ENCODE assay signal across 10 cellular contexts in genomic region chr6:158835616-158836221, GRCh38. TPM values are rescaled to one million over a fixed set of nuclear protein-coding genes. Genes with fewer than 3 reads are reported as not detected.
DNase-seq lines count a peak whose midpoint lies in the region; ATAC-seq, FAIRE-seq and TF ChIP-seq lines count a peak whose summit lies in the region.
"Had no signal": no experiment of that assay in that cellular context is flagged by ENCODE, and none has a peak within 500 bp of the region (broad histone marks: within the 10 kb centered on the region; RNA-seq: fewer than 3 reads in every experiment).

No MANE protein-coding gene starts in this region.

- no peaks in the 10 kb centered on the region for H3K79me2 ChIP-seq in K562 (ENCODE audit: control insufficient read depth, insufficient read depth, low read length)

- peak; percentile 85 for FAIRE-seq in K562 (lab: Jason Lieb, UNC)

- TF ChIP-seq CTCF in K562 (IDR thresholded peaks at IDR 0.05 in 2 of 3, conservative IDR thresholded peaks at IDR 0.05 in 1 of 3; ENCODE audit: insufficient read depth in 2 of 3, low read depth in 1 of 3, low read length in 3 of 3): no peak
- TF ChIP-seq CTCF in spleen (IDR thresholded peaks at IDR 0.05 in 8 of 11, conservative IDR thresholded peaks at IDR 0.05 in 3 of 11): no peak

- H3K36me3 ChIP-seq in K562 (ENCODE audit: control insufficient read depth, insufficient read depth, low read length) (no peaks in the 10 kb centered on the region), spleen (no peaks in the 10 kb centered on the region)
- H3K36me3 ChIP-seq: vagina had no signal

- H3K9me1 ChIP-seq in K562 (ENCODE audit: control insufficient read depth, insufficient read depth, low read length): no peaks in the 10 kb centered on the region

- H3K27me3 ChIP-seq in K562 (ENCODE audit: control insufficient read depth in 2 of 2, insufficient read depth in 2 of 2, low read length in 2 of 2) (no peaks in the 10 kb centered on the region), spleen (replicated peaks in 1 of 7) (no peaks in the 10 kb centered on the region)
- H3K27me3 ChIP-seq: vagina had no signal

- peak; percentile 99 for ATAC-seq in K562

- whole genome bisulfite sequencing in K562 (ENCODE audit: insufficient coverage, low coverage, missing lambda C conversion rate): 4% methylated on average over 17 of the region's 19 CpGs
- 61 to 72% (median 65%) methylated on average over 17 to 19 of the region's 19 CpGs for WGBS in spleen, 5 donors

- TF ChIP-seq POLR2A in K562 (conservative IDR thresholded peaks at IDR 0.05) (no peak), spleen (IDR thresholded peaks at IDR 0.05) (no peak)

- BruUV-seq in K562 (replicated peaks; lab: Mats Ljungman, UMichigan): no TSS peak

- peak; percentile 57 for TF ChIP-seq EP300 in K562 (IDR thresholded peaks at IDR 0.05; ENCODE audit: low read length)

- H3K4me1 ChIP-seq in K562 (replicated peaks in 1 of 2; ENCODE audit: control insufficient read depth in 2 of 2, insufficient read depth in 2 of 2, low read length in 2 of 2) (peaks cover 30 to 32% of the 10 kb centered on the region in 2 experiments), spleen (peaks cover 0 to 12% (median 0%) of the 10 kb centered on the region in 6 donors)
- H3K4me1 ChIP-seq: vagina had no signal

- H3K9ac ChIP-seq in K562 (ENCODE audit: insufficient read depth in 1 of 2, low read depth in 2 of 2, low read length in 2 of 2): peak overlapping the region; percentile 56 to 80

- peak overlapping the region; percentile 93 for H2AFZ ChIP-seq in K562 (ENCODE audit: low read depth, low read length)

- peak overlapping the region; percentile 94 for H3K4me2 ChIP-seq in K562 (ENCODE audit: insufficient read depth, low read length)

- no peaks in the 10 kb centered on the region for H3K9me3 ChIP-seq in K562 (replicated peaks; ENCODE audit: control insufficient read depth, insufficient read depth, low read depth, low read length)
- H3K9me3 ChIP-seq in spleen: no peaks in the 10 kb centered on the region
- H3K9me3 ChIP-seq: vagina had no signal

- H3K4me3 ChIP-seq in K562 (peak overlapping the region; percentile 15; the same call in 1 of the 2 replicates), spleen (no peak overlapping the region)
- H3K4me3 ChIP-seq: vagina had no signal

- POLR2A ChIA-PET in K562 (lab: Yijun Ruan, JAX) (interaction anchor here (0.6 to 2.3 kb wide), 9 partner anchors 9 to 846 kb away, joined by 3 to 9 read pairs (median 3); no protein-coding TSS in a partner anchor), HEK293T (lab: Yijun Ruan, JAX) (no interaction called here)

- no peaks in the 10 kb centered on the region for H4K20me1 ChIP-seq in K562 (replicated peaks; ENCODE audit: control insufficient read depth, insufficient read depth, low read length)

- in situ Hi-C loops in K562 (cut with MboI): no loop called here

- intact Hi-C loops in K562 (cut with micrococcal nuclease) (no loop called here), spleen (cut with DNase I; ENCODE audit: low total_unique reads) (no loop called here)

- CTCF ChIA-PET in K562 (lab: Yijun Ruan, JAX; ENCODE audit: low intra/inter-chr PET ratio): no interaction called here
- CTCF ChIA-PET in HEK293T (lab: Yijun Ruan, JAX): no interaction called here

- peak overlapping the region; percentile 61 for H3K27ac ChIP-seq in K562 (ENCODE audit: extremely low read depth, low read depth, low read length)
- no peak overlapping the region for H3K27ac ChIP-seq in spleen
- H3K27ac ChIP-seq: vagina had no signal

- peak; percentile 77 for DNase-seq in HuH-7 (ENCODE audit: low spot score)
- peak; percentile 76 to 92 (median 84) for DNase-seq in K562 (ENCODE audit: extremely low read depth in 1 of 4, low spot score in 3 of 4)
- DNase-seq in left kidney (ENCODE audit: low read depth, low spot score): peak; percentile 64
- DNase-seq in spleen: peak; percentile 74
- no peak for DNase-seq in HEK293T (ENCODE audit: extremely low spot score)
- no peak for DNase-seq in NCI-H748 treated with DMSO at 0.1 percent for 48 hours (lab: John Stamatoyannopoulos, UW)
- DNase-seq in NCI-H2171 (lab: John Stamatoyannopoulos, UW): no peak
- no peak for DNase-seq in Ammon's horn (ENCODE audit: low spot score)
- DNase-seq: DND-41 had no signal

- TF ChIP-seq RAD21 in K562 (CRISPR knock-in tag; conservative IDR thresholded peaks at IDR 0.05 in 1 of 2, IDR thresholded peaks at IDR 0.05 in 1 of 2): 0 out of 4 replicates have a peak, but pooled peaks of 1 of the 2 experiments have one; percentile 4

TF ChIP-seq in K562, 482 proteins besides CTCF, POLR2A, EP300 and RAD21 (continues in another document):
- TF ChIP-seq ZBTB17 (CRISPR knock-in tag; IDR thresholded peaks at IDR 0.05) (peak; percentile 94), TARDBP (IDR thresholded peaks at IDR 0.05) (no peak), POLR2AphosphoS5 (IDR thresholded peaks at IDR 0.05; ENCODE audit: control insufficient read depth, insufficient read depth, low read depth, low read length) (0 out of 2 replicates have a peak, but pooled peaks have one; percentile 40), CBFA2T2 (conservative IDR thresholded peaks at IDR 0.05) (0 out of 2 replicates have a peak, but pooled peaks have one; percentile 19), ETS2 (tag; IDR thresholded peaks at IDR 0.05; ENCODE audit: borderline replicate concordance, poor library complexity, severe bottlenecking) (no peak), ZNF717 (CRISPR knock-in tag; IDR thresholded peaks at IDR 0.05) (no peak), ZNF143 (CRISPR knock-in tag; IDR thresholded peaks at IDR 0.05) (no peak), ZNF174 (CRISPR knock-in tag; IDR thresholded peaks at IDR 0.05) (no peak), SOX6 (IDR thresholded peaks at IDR 0.05) (peak; percentile 38; the same call in 1 of the 2 replicates), ZNF263 (CRISPR knock-in tag; IDR thresholded peaks at IDR 0.05; ENCODE audit: borderline replicate concordance) (peak; percentile 18; the same call in 1 of the 2 replicates), CEBPG (CRISPR knock-in tag; IDR thresholded peaks at IDR 0.05) (0 out of 2 replicates have a peak, but pooled peaks have one; percentile 46), CEBPG (tag; conservative IDR thresholded peaks at IDR 0.05 in 1 of 2, IDR thresholded peaks at IDR 0.05 in 1 of 2) (peak; percentile 44 to 81; a peak in 2 of 4 replicates), DACH1 (IDR thresholded peaks at IDR 0.05; ENCODE audit: partially characterized antibody) (peak; percentile 50), RBFOX2 (IDR thresholded peaks at IDR 0.05; ENCODE audit: low read depth, low read length) (0 out of 2 replicates have a peak, but pooled peaks have one; percentile 28), NUFIP1 (IDR thresholded peaks at IDR 0.05; ENCODE audit: partially characterized antibody) (peak; percentile 44), ARID1B (IDR thresholded peaks at IDR 0.05) (peak; percentile 79), MTA2 (IDR thresholded peaks at IDR 0.05; ENCODE audit: low read depth) (no peak)

TF ChIP-seq in HEK293T, 16 proteins besides CTCF, POLR2A, EP300 and RAD21:
- TF ChIP-seq FOXA1 (IDR thresholded peaks at IDR 0.05) (no peak), LEF1 (IDR thresholded peaks at IDR 0.05; ENCODE audit: borderline replicate concordance) (no peak), ARNT (IDR thresholded peaks at IDR 0.05) (no peak), FOXK2 (IDR thresholded peaks at IDR 0.05) (no peak), PKNOX1 (IDR thresholded peaks at IDR 0.05) (no peak), SP1 (IDR thresholded peaks at IDR 0.05) (no peak), L3MBTL2 (conservative IDR thresholded peaks at IDR 0.05) (no peak), HDGF (IDR thresholded peaks at IDR 0.05; ENCODE audit: borderline replicate concordance) (no peak), CTBP1 (IDR thresholded peaks at IDR 0.05; ENCODE audit: borderline replicate concordance) (no peak), SUZ12 (IDR thresholded peaks at IDR 0.05) (no peak), TARDBP (IDR thresholded peaks at IDR 0.05) (no peak), ELF4 (IDR thresholded peaks at IDR 0.05) (no peak), NFRKB (IDR thresholded peaks at IDR 0.05) (no peak), BHLHE40 (IDR thresholded peaks at IDR 0.05; ENCODE audit: borderline replicate concordance) (no peak), FOXM1 (IDR thresholded peaks at IDR 0.05; ENCODE audit: borderline replicate concordance) (no peak), ZNF384 (IDR thresholded peaks at IDR 0.05) (no peak)
TF ChIP-seq in HEK293T: peak in this region for 0.

RNA-seq across cellular contexts. Expression of gene EZR, which starts 16.6 kb away (rescaled TPM):
- total RNA-seq in K562 (2011; cell fraction: chromatin; rRNA removed; ENCODE audit: low replicate concordance): 49.5 and 70.7 TPM in 2 replicates
- total RNA-seq in K562 (2011; cell fraction: nucleolus; rRNA removed): 37.9 and 45.2 TPM in 2 replicates
- 44.1 and 48.1 TPM in 2 replicates for total RNA-seq in K562 (2011; cell fraction: nucleoplasm; rRNA removed)
- total RNA-seq in K562 (2014; rRNA removed) (161 and 162 TPM in 2 replicates), K562 (2014; rRNA removed; fragmentation: Illumina TruSeq; extraction: Trizol) (71.5 and 72.7 TPM in 2 replicates), K562 (2015; rRNA removed; fragmentation: Illumina TruSeq; extraction: Trizol) (110 and 117 TPM in 2 replicates), K562 (2021) (125 and 143 TPM in 2 replicates), spleen (100 to 1,000 TPM; 101 to 153 (median 121) TPM)
- polyA plus RNA-seq in K562 (2011; rRNA removed) (104 and 135 TPM in 2 replicates), K562 (2014; fragmentation: Illumina TruSeq; extraction: Trizol) (93.0 and 101 TPM in 2 replicates), K562 (2014; fragmentation: Nextera tagmentation; extraction: Ambion mirVana) (10 to 100 TPM; 36.5 to 63.6 TPM), K562 (2014; rRNA removed) (91.5 and 114 TPM in 2 replicates), spleen (100 to 1,000 TPM in 2 of 3 donors, 10 to 100 TPM in 1; 78.0 to 121 (median 106) TPM)
- 78.6 and 88.6 TPM in 2 replicates for polyA plus RNA-seq in K562 (2011; cell fraction: cytosol; rRNA removed)
- 91.7 and 156 TPM in 2 replicates for polyA plus RNA-seq in K562 (2011; cell fraction: nucleus; rRNA removed)
- polyA plus RNA-seq in K562 (2012): 120 and 126 TPM in 2 replicates
- 100 and 114 TPM in 2 replicates for polyA minus RNA-seq in K562 (2011; rRNA and poly(A)+ RNA removed)
- 69.7 and 85.1 TPM in 2 replicates for polyA minus RNA-seq in K562 (2011; cell fraction: cytosol; rRNA and poly(A)+ RNA removed)
- 20.1 and 54.6 TPM in 2 replicates for polyA minus RNA-seq in K562 (2011; cell fraction: nucleus; rRNA and poly(A)+ RNA removed)

Comparison
In these comparisons a context has a peak if more than half of its experiments do, and no peak if none do; other contexts are left out.
1. DNase-seq: peak in HuH-7 (single experiment), K562 (4 of 4), left kidney (single experiment) and spleen (single experiment); none in HEK293T (single experiment), NCI-H748 treated with DMSO at 0.1 percent for 48 hours (single experiment), NCI-H2171 (single experiment) and Ammon's horn (single experiment).